In genomic region chr11:117597083-117597482, GRCh38 we compare ENCODE assay signal across 9 cellular contexts.
DNase-seq lines count a peak whose midpoint lies in the region; ATAC-seq and TF ChIP-seq lines count a peak whose summit lies in the region.
"Had no signal": no experiment of that assay in that cellular context is flagged by ENCODE, and none has a peak within 500 bp of the region (broad histone marks: within the 10 kb centered on the region; RNA-seq: fewer than 3 reads in every experiment).

No MANE protein-coding gene starts in this region.

- no peak overlapping the region for H3K14ac ChIP-seq in mesenchymal stem cell (ENCODE audit: low read length in 2 of 2)

- peaks cover 25% of the 10 kb centered on the region for H3K27me3 Mint-ChIP-seq in activated naive CD8-positive, alpha-beta T cell treated with anti-CD3 and anti-CD28 coated beads, Interleukin-2, amount 50 U/mL, for 24 hours

- no peak overlapping the region for H4K91ac ChIP-seq in mesenchymal stem cell (ENCODE audit: low read length)

- no peak overlapping the region for H3K4me3 ChIP-seq in MM.1S (ENCODE audit: low read length)
- no peak overlapping the region for H3K4me3 ChIP-seq in mesenchymal stem cell (ENCODE audit: insufficient read depth in 1 of 2, low read depth in 1 of 2, low read length in 2 of 2)
- H3K4me3 ChIP-seq: pancreas had no signal

- TF ChIP-seq CTCF in MM.1S (IDR thresholded peaks at IDR 0.05; ENCODE audit: low read length) = no peak

- no peaks in the 10 kb centered on the region for H3F3A ChIP-seq in MM.1S (ENCODE audit: insufficient read depth, low read length)

- no peak overlapping the region for H2AK5ac ChIP-seq in mesenchymal stem cell (ENCODE audit: low read length, severe bottlenecking)

- H3K9me2 ChIP-seq in MM.1S (replicated peaks; ENCODE audit: insufficient read depth, low read length) = no peaks in the 10 kb centered on the region

- no peak overlapping the region for H2BK5ac ChIP-seq in mesenchymal stem cell (ENCODE audit: low read depth, low read length, poor library complexity, severe bottlenecking)

- H2BK120ac ChIP-seq in mesenchymal stem cell (ENCODE audit: low read depth, low read length) = no peak overlapping the region

- no peaks in the 10 kb centered on the region for H3K79me1 ChIP-seq in mesenchymal stem cell (replicated peaks; ENCODE audit: low read length, poor library complexity, severe bottlenecking)

- H4K20me1 ChIP-seq in MM.1S (ENCODE audit: insufficient read depth, low read length) = no peaks in the 10 kb centered on the region

- H3K4me2 ChIP-seq in MM.1S (ENCODE audit: low read depth, low read length) = no peak overlapping the region
- H3K4me2 ChIP-seq in mesenchymal stem cell (ENCODE audit: low read length, poor library complexity, severe bottlenecking) = no peak overlapping the region

- H2BK12ac ChIP-seq in mesenchymal stem cell (ENCODE audit: low read length in 2 of 2) = no peak overlapping the region

- no peak overlapping the region for H3K9ac ChIP-seq in MM.1S (ENCODE audit: low read length)
- no peak overlapping the region for H3K9ac ChIP-seq in mesenchymal stem cell (ENCODE audit: low read length)

- no peaks in the 10 kb centered on the region for H3K36me3 Mint-ChIP-seq in activated naive CD8-positive, alpha-beta T cell treated with anti-CD3 and anti-CD28 coated beads, Interleukin-2, amount 50 U/mL, for 24 hours (ENCODE audit: low read depth)

- H3K79me2 ChIP-seq in MM.1S (ENCODE audit: low read length) = no peaks in the 10 kb centered on the region

- H3K18ac ChIP-seq in mesenchymal stem cell (ENCODE audit: low read depth in 1 of 2, low read length in 2 of 2) = no peak overlapping the region

- H3K9me3 Mint-ChIP-seq in activated naive CD8-positive, alpha-beta T cell treated with anti-CD3 and anti-CD28 coated beads, Interleukin-2, amount 50 U/mL, for 24 hours = no peaks in the 10 kb centered on the region

- no peak overlapping the region for H2BK15ac ChIP-seq in mesenchymal stem cell (ENCODE audit: low read depth, poor library complexity, severe bottlenecking)

- H3K27ac ChIP-seq in MM.1S (ENCODE audit: low read length) (no peak overlapping the region), mesenchymal stem cell (ENCODE audit: low read length, poor library complexity, severe bottlenecking) (no peak overlapping the region)
- H3K27ac ChIP-seq: pancreas had no signal

- ATAC-seq in activated naive CD8-positive, alpha-beta T cell treated with anti-CD3 and anti-CD28 coated beads, Interleukin-2, amount 50 U/mL, for 24 hours = no peak
- ATAC-seq in GM18861 (IDR thresholded peaks at IDR 0.05; ENCODE audit: unreplicated experiment) = no peak
- no peak for ATAC-seq in HG03520 (IDR thresholded peaks at IDR 0.05; ENCODE audit: unreplicated experiment)
- no peak for ATAC-seq in HG03457 (IDR thresholded peaks at IDR 0.05; ENCODE audit: unreplicated experiment)
- ATAC-seq: pancreas had no signal

- 30% methylated on average over 6 of the region's 7 CpGs for WGBS in mesenchymal stem cell

- H3K27ac Mint-ChIP-seq in activated naive CD8-positive, alpha-beta T cell treated with anti-CD3 and anti-CD28 coated beads, Interleukin-2, amount 50 U/mL, for 24 hours = no peak overlapping the region

- no peak overlapping the region for H4K8ac ChIP-seq in mesenchymal stem cell (ENCODE audit: low read length)

- H3K36me3 ChIP-seq in MM.1S (replicated peaks; ENCODE audit: insufficient read depth, low read length) (no peaks in the 10 kb centered on the region), mesenchymal stem cell (ENCODE audit: control insufficient read depth in 1 of 2, insufficient read depth in 2 of 2, low read depth in 1 of 2, low read length in 2 of 2) (peaks cover 0 to 5% of the 10 kb centered on the region in 2 experiments)
- H3K36me3 ChIP-seq: pancreas had no signal

- H3K27me3 ChIP-seq in MM.1S (replicated peaks; ENCODE audit: insufficient read depth, low read length) = peaks cover 64% of the 10 kb centered on the region
- H3K27me3 ChIP-seq in mesenchymal stem cell (ENCODE audit: control insufficient read depth in 1 of 2, insufficient read depth in 1 of 2, low read length in 2 of 2) = peaks cover 30 to 60% of the 10 kb centered on the region in 2 experiments
- H3K27me3 ChIP-seq: pancreas had no signal

- no peaks in the 10 kb centered on the region for H3K9me3 ChIP-seq in MM.1S (replicated peaks; ENCODE audit: insufficient read depth, low read length)
- no peaks in the 10 kb centered on the region for H3K9me3 ChIP-seq in mesenchymal stem cell (ENCODE audit: control insufficient read depth, low read length)
- H3K9me3 ChIP-seq: pancreas had no signal

- no peaks in the 10 kb centered on the region for H3K4me1 Mint-ChIP-seq in activated naive CD8-positive, alpha-beta T cell treated with anti-CD3 and anti-CD28 coated beads, Interleukin-2, amount 50 U/mL, for 24 hours

- no peak overlapping the region for H3K4ac ChIP-seq in mesenchymal stem cell (ENCODE audit: low read depth in 1 of 2, low read length in 2 of 2)

- H3K4me1 ChIP-seq in MM.1S (ENCODE audit: low read length) (no peaks in the 10 kb centered on the region), mesenchymal stem cell (ENCODE audit: control insufficient read depth, insufficient read depth, low read depth, low read length) (no peaks in the 10 kb centered on the region)
- H3K4me1 ChIP-seq: pancreas had no signal

- H3K23ac ChIP-seq in mesenchymal stem cell (ENCODE audit: low read length in 2 of 2) = no peak overlapping the region

- DNase-seq in EH (ENCODE audit: low read depth) (peak; percentile 49), MM.1S (peak; percentile 61), mesenchymal stem cell (peak; percentile 30), SHP77 treated with DMSO at 0.1 percent for 48 hours (lab: John Stamatoyannopoulos, UW) (no peak)
- peak; percentile 56 for DNase-seq in activated naive CD8-positive, alpha-beta T cell treated with anti-CD3 and anti-CD28 coated beads, Interleukin-2, amount 50 U/mL, for 24 hours

- no peak overlapping the region for H3K4me3 Mint-ChIP-seq in activated naive CD8-positive, alpha-beta T cell treated with anti-CD3 and anti-CD28 coated beads, Interleukin-2, amount 50 U/mL, for 24 hours

- H2AFZ ChIP-seq in MM.1S (ENCODE audit: low read length) (no peak overlapping the region), mesenchymal stem cell (ENCODE audit: low read depth, low read length) (no peak overlapping the region)
